Comparison of ENCODE assay signal across 27 cellular contexts in the genomic region with DNA sequence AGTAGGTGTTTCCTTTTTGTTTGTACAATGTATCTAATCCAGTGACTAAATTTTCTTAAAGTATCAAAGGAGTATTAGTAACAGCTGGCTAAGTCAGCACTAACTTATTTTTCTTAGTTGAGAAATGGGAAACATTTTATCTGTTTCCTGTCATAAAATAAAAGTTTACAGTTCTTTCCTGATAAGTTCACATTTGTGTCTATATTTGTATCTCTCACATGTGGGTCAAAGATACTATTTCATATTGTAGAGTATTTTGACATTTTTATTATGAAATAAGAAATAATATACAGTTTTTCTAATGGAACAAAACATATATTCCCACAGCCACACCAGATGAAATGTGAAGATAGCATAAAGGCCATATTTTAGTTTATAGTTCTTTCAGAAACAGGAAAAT.
"Had no signal": no experiment of that assay in that cellular context is flagged by ENCODE, and none has a peak within 500 bp of the region (broad histone marks: within the 10 kb centered on the region; RNA-seq: fewer than 3 reads in every experiment).

No MANE protein-coding gene starts in this region.

- H3K27me3 ChIP-seq: adrenal gland, SJCRH30 had no signal

- H3K27ac ChIP-seq: adrenal gland, SJCRH30, VCaP had no signal

- H3K4me3 ChIP-seq: adrenal gland, SJCRH30 had no signal

- H3K36me3 ChIP-seq: adrenal gland, SJCRH30 had no signal

- DNase-seq: activated CD4-positive, alpha-beta memory T cell treated with anti-CD3 and anti-CD28 coated beads for 36 hours; activated CD4-positive, alpha-beta T cell treated with anti-CD3 and anti-CD28 coated beads, Interleukin-2, amount 10 ng/mL, durations not matched to agents 7 days and 5 days; activated CD4-positive, CD25-positive, alpha-beta regulatory T cell; activated CD8-positive, alpha-beta memory T cell treated with anti-CD3 and anti-CD28 coated beads for 24 hours; activated effector memory CD4-positive, alpha-beta T cell treated with anti-CD3 and anti-CD28 coated beads, Interleukin-2, amount 50 U/mL, for 16 hours; activated naive CD4-positive, alpha-beta T cell treated with anti-CD3 and anti-CD28 coated beads, Interleukin-2, amount 50 U/mL, for 16 hours; activated naive CD8-positive, alpha-beta T cell treated with anti-CD3 and anti-CD28 coated beads, Interleukin-2, amount 10 ng/mL, durations not matched to agents 7 days and 5 days; activated T-cell treated with anti-CD3 and anti-CD28 coated beads, Interleukin-2, amount 50 U/mL, for 4 hours; adrenal gland; anterior cingulate cortex; MM.1S; NCI-H1105; NCI-H1436; NCI-H1694 treated with DMSO at 0.1 percent for 48 hours; NCI-H2029 treated with DMSO at 0.1 percent for 48 hours; NCI-H345; NCI-H510A; NCI-H526 treated with DMSO at 0.1 percent for 48 hours; NCI-H82; NK-92 treated with Interleukin-12 subunit alpha and Interleukin-12 subunit beta, amount 100 ng/mL, for 24 hours; RPMI8226; SJCRH30; SW 1271 had no signal

- H3K9me3 ChIP-seq: adrenal gland, SJCRH30 had no signal

- ATAC-seq: activated T-cell treated with anti-CD3 and anti-CD28 coated beads, Interleukin-2, amount 50 U/mL, for 4 hours; Panc1; Right ventricle myocardium inferior; SK-N-SH treated with all-trans-retinoic acid at 6 μM for 48 hours had no signal

- H3K4me1 ChIP-seq: adrenal gland, SJCRH30 had no signal
